Comparison of ENCODE assay signal across 9 cellular contexts in genomic region chr17:10772425-10773380, GRCh38. TPM values are rescaled to one million over a fixed set of nuclear protein-coding genes. Genes with fewer than 3 reads are reported as not detected.
DNase-seq lines count a peak whose midpoint lies in the region; ATAC-seq and TF ChIP-seq lines count a peak whose summit lies in the region.
"Had no signal": no experiment of that assay in that cellular context is flagged by ENCODE, and none has a peak within 500 bp of the region (broad histone marks: within the 10 kb centered on the region; RNA-seq: fewer than 3 reads in every experiment).

No MANE protein-coding gene starts in this region.

- ATAC-seq in GM19463 (IDR thresholded peaks at IDR 0.05; ENCODE audit: unreplicated experiment) (no peak), GM19351 (IDR thresholded peaks at IDR 0.05; ENCODE audit: unreplicated experiment) (no peak)
- no peak for ATAC-seq in activated T-helper 17 cell treated with anti-CD3 and anti-CD28 coated beads, Interleukin-2, amount 50 U/mL, for 72 hours (replicated peaks)

- H3K4me1 Mint-ChIP-seq in activated CD4-positive, alpha-beta memory T cell treated with anti-CD3 and anti-CD28 coated beads for 36 hours (ENCODE audit: low read depth), result no peaks in the 10 kb centered on the region
- peaks cover 13% of the 10 kb centered on the region for H3K4me1 Mint-ChIP-seq in glutamatergic neuron (ENCODE audit: low read depth, unreplicated experiment)
- H3K4me1 Mint-ChIP-seq in activated T-helper 17 cell treated with anti-CD3 and anti-CD28 coated beads, Interleukin-2, amount 50 U/mL, for 72 hours, result no peaks in the 10 kb centered on the region

- H3K27ac Mint-ChIP-seq in activated CD4-positive, alpha-beta memory T cell treated with anti-CD3 and anti-CD28 coated beads for 36 hours, result no peak overlapping the region
- peak overlapping the region; percentile 93 for H3K27ac Mint-ChIP-seq in glutamatergic neuron (ENCODE audit: unreplicated experiment)
- H3K27ac Mint-ChIP-seq in activated T-helper 17 cell treated with anti-CD3 and anti-CD28 coated beads, Interleukin-2, amount 50 U/mL, for 72 hours, result no peak overlapping the region

- H3K9me3 Mint-ChIP-seq in activated CD4-positive, alpha-beta memory T cell treated with anti-CD3 and anti-CD28 coated beads for 36 hours, result peaks cover 14% of the 10 kb centered on the region
- peaks cover 9% of the 10 kb centered on the region for H3K9me3 Mint-ChIP-seq in glutamatergic neuron (ENCODE audit: unreplicated experiment)
- peaks cover 15% of the 10 kb centered on the region for H3K9me3 Mint-ChIP-seq in activated T-helper 17 cell treated with anti-CD3 and anti-CD28 coated beads, Interleukin-2, amount 50 U/mL, for 72 hours

- DNase-seq in DMS 273 treated with DMSO at 0.1 percent for 48 hours (lab: John Stamatoyannopoulos, UW) (peak; percentile 77), glutamatergic neuron (peak; percentile 73)
- peak; percentile 60 for DNase-seq in activated CD4-positive, alpha-beta memory T cell treated with anti-CD3 and anti-CD28 coated beads for 36 hours
- DNase-seq in stimulated activated CD4-positive, alpha-beta T cell treated with anti-CD3 and anti-CD28 coated beads, Interleukin-4, amount 100 ng/mL, for 1 hour, result peak; percentile 13

- POLR2A ChIA-PET in activated CD4-positive, alpha-beta memory T cell treated with anti-CD3 and anti-CD28 coated beads for 36 hours (lab: Charles Lee), result no interaction called here

- CTCF ChIA-PET in activated CD4-positive, alpha-beta memory T cell treated with anti-CD3 and anti-CD28 coated beads for 36 hours (lab: Charles Lee), result interaction anchor here (0.7 to 3.0 kb wide), 13 partner anchors 9 to 126 kb away, joined by 3 to 15 read pairs (median 4); partner anchors contain the start of gene PIRT

- TF ChIP-seq CTCF in LNCAP (IDR thresholded peaks at IDR 0.05), result peak; percentile 94
- TF ChIP-seq CTCF in glutamatergic neuron (IDR thresholded peaks at IDR 0.05; ENCODE audit: partially characterized antibody, unreplicated experiment), result peak; percentile 100

- H3K27me3 Mint-ChIP-seq in activated CD4-positive, alpha-beta memory T cell treated with anti-CD3 and anti-CD28 coated beads for 36 hours, result no peaks in the 10 kb centered on the region
- no peaks in the 10 kb centered on the region for H3K27me3 Mint-ChIP-seq in glutamatergic neuron (ENCODE audit: unreplicated experiment)
- H3K27me3 Mint-ChIP-seq in activated T-helper 17 cell treated with anti-CD3 and anti-CD28 coated beads, Interleukin-2, amount 50 U/mL, for 72 hours, result peaks cover 6% of the 10 kb centered on the region

- H3K36me3 Mint-ChIP-seq in activated CD4-positive, alpha-beta memory T cell treated with anti-CD3 and anti-CD28 coated beads for 36 hours, result peaks cover 5% of the 10 kb centered on the region
- peaks cover 10% of the 10 kb centered on the region for H3K36me3 Mint-ChIP-seq in glutamatergic neuron (ENCODE audit: unreplicated experiment)
- no peaks in the 10 kb centered on the region for H3K36me3 Mint-ChIP-seq in activated T-helper 17 cell treated with anti-CD3 and anti-CD28 coated beads, Interleukin-2, amount 50 U/mL, for 72 hours (ENCODE audit: low read depth)

- H3K4me3 Mint-ChIP-seq in activated CD4-positive, alpha-beta memory T cell treated with anti-CD3 and anti-CD28 coated beads for 36 hours, result no peak overlapping the region
- H3K4me3 Mint-ChIP-seq in glutamatergic neuron (ENCODE audit: unreplicated experiment), result peak overlapping the region; percentile 67
- no peak overlapping the region for H3K4me3 Mint-ChIP-seq in activated T-helper 17 cell treated with anti-CD3 and anti-CD28 coated beads, Interleukin-2, amount 50 U/mL, for 72 hours

- intact Hi-C loops in activated CD4-positive, alpha-beta memory T cell treated with anti-CD3 and anti-CD28 coated beads for 36 hours (cut with micrococcal nuclease), result loop anchor here (1.0 kb wide), 1 partner anchor 73 kb away; no protein-coding TSS in a partner anchor

RNA-seq across cellular contexts. Expression of gene TMEM238L, which starts 31.2 kb away (rescaled TPM):
- total RNA-seq in activated CD4-positive, alpha-beta memory T cell treated with anti-CD3 and anti-CD28 coated beads for 36 hours, result not detected
- not detected for total RNA-seq in glutamatergic neuron (ENCODE audit: unreplicated experiment)
- not detected for total RNA-seq in activated T-helper 17 cell treated with anti-CD3 and anti-CD28 coated beads, Interleukin-2, amount 50 U/mL, for 72 hours
- total RNA-seq: M059J had no signal

RNA-seq across cellular contexts. Expression of gene TMEM220, which starts 42.9 kb away (rescaled TPM):
- under 1 TPM; 0.24 to 0.94 TPM for total RNA-seq in activated CD4-positive, alpha-beta memory T cell treated with anti-CD3 and anti-CD28 coated beads for 36 hours
- total RNA-seq in glutamatergic neuron (ENCODE audit: unreplicated experiment), result 1.6 TPM
- under 1 TPM; 0.40 to 0.41 TPM for total RNA-seq in activated T-helper 17 cell treated with anti-CD3 and anti-CD28 coated beads, Interleukin-2, amount 50 U/mL, for 72 hours

Comparison
In these comparisons a context has a peak if more than half of its experiments do, and no peak if none do; other contexts are left out.
1. DNase-seq: peak in every context shown above with its lines; median percentile 77 in DMS 273 treated with DMSO at 0.1 percent for 48 hours; 73 in glutamatergic neuron; 60 in activated CD4-positive, alpha-beta memory T cell treated with anti-CD3 and anti-CD28 coated beads for 36 hours; 13 in stimulated activated CD4-positive, alpha-beta T cell treated with anti-CD3 and anti-CD28 coated beads, Interleukin-4, amount 100 ng/mL, for 1 hour.